In the genomic region with DNA sequence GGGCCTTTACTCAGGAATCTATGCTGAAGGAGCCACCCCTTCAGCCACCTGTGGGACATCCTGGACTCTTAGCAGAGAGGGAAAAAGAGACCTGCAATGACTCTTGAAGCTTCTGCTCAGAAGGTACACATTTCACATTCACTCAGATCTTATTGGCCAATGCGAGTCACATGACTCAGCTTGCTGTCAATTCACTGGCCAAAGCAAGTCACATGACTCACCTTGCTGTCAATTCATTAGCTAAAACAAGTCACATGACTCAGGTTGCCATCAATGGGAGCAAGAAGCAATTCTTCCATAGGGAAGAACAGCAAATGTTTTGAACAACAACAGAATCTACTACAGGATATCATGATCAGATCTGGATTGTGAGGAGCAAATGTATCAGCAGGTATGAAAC, we compare ENCODE assay signal across 3 cellular contexts.
A peak's percentile ranks its signal among the peaks of the same experiment; 100 is the strongest.
TF ChIP-seq lines count a peak whose summit lies in the region.

No MANE protein-coding gene starts in this region.

TF ChIP-seq in IMR-90, 13 proteins besides CTCF, POLR2A, EP300 and RAD21:
- no peak for TF ChIP-seq FOS (IDR thresholded peaks at IDR 0.05; ENCODE audit: low read depth, low read length)
- TF ChIP-seq RCOR1 (IDR thresholded peaks at IDR 0.05; ENCODE audit: insufficient replicate concordance, low read length), result no peak
- no peak for TF ChIP-seq CHD1 (IDR thresholded peaks at IDR 0.05; ENCODE audit: low read depth, low read length)
- TF ChIP-seq BHLHE40 (IDR thresholded peaks at IDR 0.05; ENCODE audit: low read depth, low read length), result no peak
- no peak for TF ChIP-seq CEBPB (IDR thresholded peaks at IDR 0.05; ENCODE audit: low read depth, low read length)
- no peak for TF ChIP-seq MXI1 (IDR thresholded peaks at IDR 0.05; ENCODE audit: borderline replicate concordance, low read depth, low read length)
- peak; percentile 9; the same call in 1 of the 2 replicates for TF ChIP-seq USF2 (IDR thresholded peaks at IDR 0.05; ENCODE audit: low read depth, low read length)
- TF ChIP-seq MAZ (IDR thresholded peaks at IDR 0.05; ENCODE audit: borderline replicate concordance, low read depth, low read length), result no peak

TF ChIP-seq in WTC11, 78 proteins besides CTCF, POLR2A, EP300 and RAD21:
- peak; percentile 25; the same call in 1 of the 2 replicates for TF ChIP-seq NFYB (CRISPR knock-in tag; conservative IDR thresholded peaks at IDR 0.05; ENCODE audit: low read depth)
- TF ChIP-seq, protein P1, sequence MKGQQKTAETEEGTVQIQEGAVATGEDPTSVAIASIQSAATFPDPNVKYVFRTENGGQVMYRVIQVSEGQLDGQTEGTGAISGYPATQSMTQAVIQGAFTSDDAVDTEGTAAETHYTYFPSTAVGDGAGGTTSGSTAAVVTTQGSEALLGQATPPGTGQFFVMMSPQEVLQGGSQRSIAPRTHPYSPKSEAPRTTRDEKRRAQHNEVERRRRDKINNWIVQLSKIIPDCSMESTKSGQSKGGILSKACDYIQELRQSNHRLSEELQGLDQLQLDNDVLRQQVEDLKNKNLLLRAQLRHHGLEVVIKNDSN (CRISPR knock-in tag; IDR thresholded peaks at IDR 0.05), result peak; percentile 50; the same call in 1 of the 2 replicates
- TF ChIP-seq USF2 (CRISPR knock-in tag; IDR thresholded peaks at IDR 0.05), result peak; percentile 66
- TF ChIP-seq TEAD4 (CRISPR knock-in tag; IDR thresholded peaks at IDR 0.05), result no peak
- no peak for TF ChIP-seq ZNF671 (CRISPR knock-in tag; IDR thresholded peaks at IDR 0.05)
- TF ChIP-seq OVOL2 (CRISPR knock-in tag; IDR thresholded peaks at IDR 0.05; ENCODE audit: borderline replicate concordance), result no peak
TF ChIP-seq in WTC11: peak in this region for 3.

TF ChIP-seq in H1, 55 proteins besides CTCF, POLR2A, EP300 and RAD21:
- TF ChIP-seq USF2 (IDR thresholded peaks at IDR 0.05; ENCODE audit: low read length), result peak; percentile 49; the same call in 1 of the 2 replicates
- no peak for TF ChIP-seq ZNF274 (IDR thresholded peaks at IDR 0.05; ENCODE audit: borderline replicate concordance, extremely low read depth, low read length)
